Comparison of ENCODE assay signal across 8 cellular contexts in genomic region chr7:43758029-43758860, GRCh38. TPM values are rescaled to one million over a fixed set of nuclear protein-coding genes. Genes with fewer than 3 reads are reported as not detected.
DNase-seq lines count a peak whose midpoint lies in the region; ATAC-seq and TF ChIP-seq lines count a peak whose summit lies in the region.

TSS of gene BLVRA (plus strand) at chr7:43758680. CDS start at chr7:43771159, 12,479 bp downstream.

- H3K4me3 ChIP-seq in BLaER1 treated with 17β-estradiol and CSF1 and Interleukin-3, amounts not matched to agents 10 nM and 100 nM, result peak within 1 kb of the TSS; percentile 61 to 78 (median 68)
- H3K4me3 ChIP-seq in cardiac muscle cell, result peak within 1 kb of the TSS; percentile 62

- peaks cover 12 to 42% (median 35%) of the 10 kb centered on the region in 11 experiments for H3K27me3 ChIP-seq in BLaER1 treated with 17β-estradiol and CSF1 and Interleukin-3, amounts not matched to agents 10 nM and 100 nM
- H3K27me3 ChIP-seq in cardiac muscle cell, result no peaks in the 10 kb centered on the region

- H3K9ac ChIP-seq in BLaER1 treated with 17β-estradiol and CSF1 and Interleukin-3, amounts not matched to agents 10 nM and 100 nM, result peak within 1 kb of the TSS; percentile 57 to 87 (median 76)

- H3K4me1 Mint-ChIP-seq in activated naive CD8-positive, alpha-beta T cell treated with anti-CD3 and anti-CD28 coated beads for 36 hours, result peaks cover 46% of the 10 kb centered on the region
- H3K4me1 Mint-ChIP-seq in type B pancreatic cell (ENCODE audit: unreplicated experiment), result peaks cover 5% of the 10 kb centered on the region

- peak within 1 kb of the TSS; percentile 79 for H3K27ac Mint-ChIP-seq in activated naive CD8-positive, alpha-beta T cell treated with anti-CD3 and anti-CD28 coated beads for 36 hours
- peak within 1 kb of the TSS; percentile 65 for H3K27ac Mint-ChIP-seq in type B pancreatic cell

- peaks cover 2% of the 10 kb centered on the region for H3K36me3 Mint-ChIP-seq in activated naive CD8-positive, alpha-beta T cell treated with anti-CD3 and anti-CD28 coated beads for 36 hours
- H3K36me3 Mint-ChIP-seq in type B pancreatic cell, result no peaks in the 10 kb centered on the region

- TF ChIP-seq CTCF in cardiac muscle cell (IDR thresholded peaks at IDR 0.05; ENCODE audit: low read depth, low read length) (no peak), type B pancreatic cell (conservative IDR thresholded peaks at IDR 0.05) (peak; percentile 4)

- H3K4me1 ChIP-seq in BLaER1 treated with 17β-estradiol and CSF1 and Interleukin-3, amounts not matched to agents 10 nM and 100 nM, result peaks cover 5 to 90% (median 11%) of the 10 kb centered on the region in 10 experiments
- peaks cover 3% of the 10 kb centered on the region for H3K4me1 ChIP-seq in cardiac muscle cell (ENCODE audit: low read depth)

- H3K9me3 Mint-ChIP-seq in activated naive CD8-positive, alpha-beta T cell treated with anti-CD3 and anti-CD28 coated beads for 36 hours, result no peaks in the 10 kb centered on the region
- no peaks in the 10 kb centered on the region for H3K9me3 Mint-ChIP-seq in type B pancreatic cell

- H3K4me2 ChIP-seq in BLaER1 treated with 17β-estradiol and CSF1 and Interleukin-3, amounts not matched to agents 10 nM and 100 nM, result peak within 1 kb of the TSS; percentile 87 to 98 (median 95)

- H3K36me3 ChIP-seq in BLaER1 treated with 17β-estradiol and CSF1 and Interleukin-3, amounts not matched to agents 10 nM and 100 nM, result no peaks in the 10 kb centered on the region
- no peaks in the 10 kb centered on the region for H3K36me3 ChIP-seq in cardiac muscle cell

- H3K9me3 ChIP-seq in BLaER1 treated with 17β-estradiol and CSF1 and Interleukin-3, amounts not matched to agents 10 nM and 100 nM (replicated peaks in 1 of 11), result 0 out of 22 replicates have a peak, but pooled peaks cover 0 to under 1% (median 0%) of the 10 kb centered on the region in 11 experiments
- no peaks in the 10 kb centered on the region for H3K9me3 ChIP-seq in cardiac muscle cell (ENCODE audit: low read depth)

- ATAC-seq in GM19035 (IDR thresholded peaks at IDR 0.05; ENCODE audit: unreplicated experiment) (peak; percentile 75), HG03342 (IDR thresholded peaks at IDR 0.05; ENCODE audit: unreplicated experiment) (peak; percentile 61), SK-N-SH treated with all-trans-retinoic acid at 6 μM for 48 hours (peak; percentile 81)

- peaks cover 8% of the 10 kb centered on the region for H3K27me3 Mint-ChIP-seq in activated naive CD8-positive, alpha-beta T cell treated with anti-CD3 and anti-CD28 coated beads for 36 hours
- H3K27me3 Mint-ChIP-seq in type B pancreatic cell, result peaks cover 37% of the 10 kb centered on the region

- peak; percentile 76 for DNase-seq in activated naive CD8-positive, alpha-beta T cell treated with anti-CD3 and anti-CD28 coated beads for 36 hours
- DNase-seq in cardiac muscle cell (ENCODE audit: low read depth in 1 of 2, low spot score in 1 of 2), result peak; percentile 68 to 74
- peak; percentile 15 for DNase-seq in pons (ENCODE audit: low spot score)
- DNase-seq in type B pancreatic cell (ENCODE audit: extremely low spot score, unreplicated experiment), result peak; percentile 80

- peak within 1 kb of the TSS; percentile 81 for H3K4me3 Mint-ChIP-seq in activated naive CD8-positive, alpha-beta T cell treated with anti-CD3 and anti-CD28 coated beads for 36 hours
- peak within 1 kb of the TSS; percentile 88 for H3K4me3 Mint-ChIP-seq in type B pancreatic cell

- H4K20me1 ChIP-seq in BLaER1 treated with 17β-estradiol and CSF1 and Interleukin-3, amounts not matched to agents 10 nM and 100 nM, result no peaks in the 10 kb centered on the region

- H3K27ac ChIP-seq in BLaER1 treated with 17β-estradiol and CSF1 and Interleukin-3, amounts not matched to agents 10 nM and 100 nM, result peak within 1 kb of the TSS; percentile 7 to 59 (median 40); a peak in 16 of 22 replicates
- no peak within 1 kb of the TSS for H3K27ac ChIP-seq in cardiac muscle cell

TF ChIP-seq in SK-N-SH treated with all-trans-retinoic acid at 6 μM for 48 hours, 23 proteins besides CTCF, POLR2A, EP300 and RAD21:
- TF ChIP-seq BACH2 (CRISPR knock-in tag; IDR thresholded peaks at IDR 0.05; ENCODE audit: borderline replicate concordance) (no peak), PATZ1 (CRISPR knock-in tag; IDR thresholded peaks at IDR 0.05; ENCODE audit: borderline replicate concordance) (peak; percentile 39; the same call in 1 of the 2 replicates), TOX (CRISPR knock-in tag; IDR thresholded peaks at IDR 0.05; ENCODE audit: borderline replicate concordance) (no peak), ZNF565 (CRISPR knock-in tag; conservative IDR thresholded peaks at IDR 0.05; ENCODE audit: low read depth) (no peak), ZNF8 (CRISPR knock-in tag; IDR thresholded peaks at IDR 0.05) (no peak), CSRNP3 (CRISPR knock-in tag; IDR thresholded peaks at IDR 0.05) (no peak), ESRRG (CRISPR knock-in tag; IDR thresholded peaks at IDR 0.05) (no peak), GLIS3 (CRISPR knock-in tag; IDR thresholded peaks at IDR 0.05) (0 out of 2 replicates have a peak, but pooled peaks have one; percentile 39), SNAI2 (CRISPR knock-in tag; IDR thresholded peaks at IDR 0.05) (no peak), CSDC2 (CRISPR knock-in tag; IDR thresholded peaks at IDR 0.05) (no peak)
TF ChIP-seq in SK-N-SH treated with all-trans-retinoic acid at 6 μM for 48 hours: peak in this region for 2.

RNA-seq across cellular contexts. Expression of gene BLVRA, which starts in this region (rescaled TPM):
- total RNA-seq in activated naive CD8-positive, alpha-beta T cell treated with anti-CD3 and anti-CD28 coated beads for 36 hours, result 10 to 100 TPM; 36.1 to 36.3 TPM
- total RNA-seq in cardiac muscle cell, result 34.0 and 39.2 TPM in 2 replicates
- 79.2 and 84.4 TPM in 2 replicates for polyA plus RNA-seq in cardiac muscle cell
- 8.6 and 19.3 TPM in 2 replicates for total RNA-seq in type B pancreatic cell (ENCODE audit: low replicate concordance)

Comparison
In these comparisons a context has a peak if more than half of its experiments do, and no peak if none do; other contexts are left out.
1. DNase-seq: peak in every context shown above with its lines; median percentile 80 in type B pancreatic cell; 76 in activated naive CD8-positive, alpha-beta T cell treated with anti-CD3 and anti-CD28 coated beads for 36 hours; 71 in cardiac muscle cell; 15 in pons.